In the genomic region with DNA sequence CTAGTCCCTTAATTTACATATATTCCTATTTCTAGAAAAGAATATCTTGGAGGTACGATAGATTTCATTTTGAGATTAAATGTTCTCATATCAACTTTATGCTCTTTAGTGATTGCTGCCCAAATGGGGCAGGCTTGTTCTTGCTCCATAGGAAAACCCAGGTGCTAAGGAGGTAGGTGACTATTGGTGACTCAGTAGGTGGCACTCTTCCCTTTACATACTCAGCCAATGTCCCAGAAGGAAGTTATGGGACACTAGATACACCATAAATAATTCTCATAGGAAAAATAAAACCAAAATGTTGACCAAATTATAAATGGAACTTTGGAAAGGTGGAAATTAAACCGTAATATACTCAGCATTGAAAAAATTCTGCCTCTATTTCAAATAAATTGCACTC, we compare ENCODE assay signal across 9 cellular contexts. TPM values are rescaled to one million over a fixed set of nuclear protein-coding genes. Genes with fewer than 3 reads are reported as not detected.
A peak's percentile ranks its signal among the peaks of the same experiment; 100 is the strongest.
DNase-seq lines count a peak whose midpoint lies in the region; ATAC-seq lines count a peak whose summit lies in the region.
"Had no signal": no experiment of that assay in that cellular context is flagged by ENCODE, and none has a peak within 500 bp of the region (broad histone marks: within the 10 kb centered on the region; RNA-seq: fewer than 3 reads in every experiment).

No MANE protein-coding gene starts in this region.

- intact Hi-C loops in left colon (cut with DNase I, micrococcal nuclease) = loop anchor here in 1 of 2 donors (5.0 kb wide), 1 partner anchor 237 kb away; the partner anchor contains the start of gene HOXA1

- peak; percentile 23 for ATAC-seq in left colon
- ATAC-seq in GM21825 (IDR thresholded peaks at IDR 0.05; ENCODE audit: unreplicated experiment) = no peak
- ATAC-seq in HG03095 (IDR thresholded peaks at IDR 0.05; ENCODE audit: unreplicated experiment) = no peak
- ATAC-seq: stimulated activated memory B cell treated with anti-CD40 and anti-IgM and Interleukin-4, amounts not matched to agents 10 μg/mL and 1 μg/mL and 100 μg/mL, for 72 hours had no signal

- peak; percentile 67 for DNase-seq in DMS153 treated with DMSO at 0.1 percent for 48 hours (lab: John Stamatoyannopoulos, UW; ENCODE audit: unreplicated experiment)
- peak; percentile 56 for DNase-seq in HT1080 (ENCODE audit: low read depth)
- DNase-seq in SW480 (ENCODE audit: low spot score) = peak; percentile 90
- DNase-seq in left colon = no peak
- DNase-seq in activated CD8-positive, alpha-beta memory T cell treated with anti-CD3 and anti-CD28 coated beads, Interleukin-2, amount 50 U/mL, for 4 hours = no peak
- no peak for DNase-seq in COLO829 (ENCODE audit: low spot score)

RNA-seq across cellular contexts. Expression of gene SKAP2, which starts 4.0 kb away (rescaled TPM):
- 9.5 and 12.7 TPM in 2 replicates for total RNA-seq in HT1080 (2014; rRNA removed; shearing (Covaris generic))
- 19.1 and 26.0 TPM in 2 replicates for polyA plus RNA-seq in HT1080 (2015; cell fraction: cytosol; rRNA removed)
- 27.3 and 27.5 TPM in 2 replicates for polyA plus RNA-seq in HT1080 (2015; cell fraction: nucleus; rRNA removed)
- 10 to 100 TPM; 39.3 to 46.6 TPM for total RNA-seq in left colon

Comparison
In these comparisons a context has a peak if more than half of its experiments do, and no peak if none do; other contexts are left out.
1. DNase-seq: peak in DMS153 treated with DMSO at 0.1 percent for 48 hours (single experiment), HT1080 (single experiment) and SW480 (single experiment); none in left colon (0 of 2), activated CD8-positive, alpha-beta memory T cell treated with anti-CD3 and anti-CD28 coated beads, Interleukin-2, amount 50 U/mL, for 4 hours (single experiment) and COLO829 (single experiment).